Comparison of ENCODE assay signal across 8 cellular contexts in the genomic region with DNA sequence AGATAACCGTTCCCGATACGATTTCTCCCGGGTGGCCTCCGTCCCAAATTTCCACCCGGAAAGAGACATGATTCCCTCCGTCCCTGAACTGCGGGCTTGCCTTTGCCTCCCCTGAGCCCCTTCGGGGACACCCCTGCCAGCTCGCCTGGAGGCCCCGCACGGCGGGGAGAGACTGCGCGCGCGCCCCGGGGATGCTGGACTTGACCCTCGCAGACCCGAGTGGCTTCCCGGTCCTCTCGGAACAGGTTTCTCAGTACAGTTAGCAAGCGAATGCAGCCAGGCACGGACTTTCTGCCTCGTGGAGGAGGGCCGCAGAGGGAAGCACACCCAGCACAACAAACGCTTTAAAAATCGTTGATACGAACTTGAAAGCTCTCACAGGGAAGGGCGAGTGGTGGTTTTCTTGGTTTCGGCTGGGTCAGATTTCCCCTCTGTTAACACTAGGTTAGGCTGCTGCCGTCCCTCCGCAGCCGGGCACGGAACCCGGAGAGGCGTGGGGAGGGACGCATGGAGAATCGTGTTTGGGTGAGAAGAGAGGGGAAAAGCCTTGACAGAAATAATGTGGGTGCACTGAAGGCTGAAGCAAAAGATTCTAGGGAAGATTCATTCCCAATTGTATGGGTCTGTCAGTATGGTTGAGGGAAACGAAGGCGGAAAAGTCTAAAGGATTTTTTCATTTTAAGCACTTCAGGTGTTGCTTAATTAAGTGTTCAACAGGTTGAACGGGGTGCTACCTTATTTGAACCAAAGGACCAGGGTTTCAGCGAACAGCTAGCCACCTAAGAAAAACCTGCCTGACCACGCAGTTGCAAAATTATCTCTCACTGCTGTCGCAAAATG. TPM values are rescaled to one million over a fixed set of nuclear protein-coding genes. Genes with fewer than 3 reads are reported as not detected.
DNase-seq lines count a peak whose midpoint lies in the region; ATAC-seq and TF ChIP-seq lines count a peak whose summit lies in the region.

No MANE protein-coding gene starts in this region.

- TF ChIP-seq EP300 in gastroesophageal sphincter (IDR thresholded peaks at IDR 0.05) = no peak

- no peak overlapping the region for H3K27ac ChIP-seq in Karpas-422 (ENCODE audit: low read length)
- H3K27ac ChIP-seq in gastroesophageal sphincter = no peak overlapping the region
- no peak overlapping the region for H3K27ac ChIP-seq in prostate gland

- no peaks in the 10 kb centered on the region for H3K79me2 ChIP-seq in Karpas-422 (ENCODE audit: low read length)

- H3K27me3 ChIP-seq in Karpas-422 (ENCODE audit: low read length) (no peaks in the 10 kb centered on the region), gastroesophageal sphincter (peaks cover 85% of the 10 kb centered on the region), prostate gland (replicated peaks; ENCODE audit: insufficient read depth) (no peaks in the 10 kb centered on the region)

- TF ChIP-seq POLR2A in gastroesophageal sphincter (IDR thresholded peaks at IDR 0.05) = no peak
- TF ChIP-seq POLR2A in prostate gland (IDR thresholded peaks at IDR 0.05) = no peak

- H3K4me1 ChIP-seq in Karpas-422 (ENCODE audit: low read length) (peaks cover 19% of the 10 kb centered on the region), gastroesophageal sphincter (peaks cover 0 to 30% (median 13%) of the 10 kb centered on the region in 3 donors), prostate gland (replicated peaks) (no peaks in the 10 kb centered on the region)

- H3K36me3 ChIP-seq in Karpas-422 (ENCODE audit: insufficient read depth, low read length) = no peaks in the 10 kb centered on the region
- no peaks in the 10 kb centered on the region for H3K36me3 ChIP-seq in gastroesophageal sphincter
- no peaks in the 10 kb centered on the region for H3K36me3 ChIP-seq in prostate gland

- peak overlapping the region; percentile 68 for H3K4me2 ChIP-seq in Karpas-422 (ENCODE audit: low read depth, low read length, poor library complexity, severe bottlenecking)

- H3K9ac ChIP-seq in Karpas-422 (ENCODE audit: low read length) = peak overlapping the region; percentile 57

- H3K4me3 ChIP-seq in Karpas-422 (ENCODE audit: low read length) (peak overlapping the region; percentile 67), gastroesophageal sphincter (peak overlapping the region; percentile 0 to 52), prostate gland (peak overlapping the region; percentile 41 to 47)

- no peaks in the 10 kb centered on the region for H3K9me2 ChIP-seq in Karpas-422 (replicated peaks; ENCODE audit: insufficient read depth, low read length)

- intact Hi-C loops in prostate gland (cut with DNase I) = no loop called here

- no peak for ATAC-seq in gastroesophageal sphincter

- DNase-seq in stimulated activated naive CD4-positive, alpha-beta T cell (lab: John Stamatoyannopoulos, UW) = peak in 4 of 6 experiments; percentile 3 to 40 (median 24)
- DNase-seq in stimulated activated naive CD4-positive, alpha-beta T cell treated with Interleukin-2 at 50 U/mL for 16 hours (lab: John Stamatoyannopoulos, UW) = no peak
- DNase-seq in Karpas-422 (no peak), prostate gland (ENCODE audit: low spot score) (peak; percentile 9), middle frontal gyrus (ENCODE audit: extremely low spot score, low spot score) (no peak), SW 1271 (lab: John Stamatoyannopoulos, UW) (no peak)
- peak; percentile 76 for DNase-seq in activated CD8-positive, alpha-beta memory T cell treated with anti-CD3 and anti-CD28 coated beads, Interleukin-2, amount 50 U/mL, for 48 hours

- 20 to 21% methylated on average over 5 to 11 of the region's 45 CpGs for WGBS in gastroesophageal sphincter (ENCODE audit: low coverage in 1 of 2), 2 donors
- WGBS in prostate gland = 4% methylated on average over 45 of the region's 45 CpGs

- no peak overlapping the region; the same call in 1 of the 2 replicates for H2AFZ ChIP-seq in Karpas-422 (ENCODE audit: low read length)

- TF ChIP-seq CTCF in gastroesophageal sphincter (IDR thresholded peaks at IDR 0.05) = no peak
- no peak for TF ChIP-seq CTCF in prostate gland (IDR thresholded peaks at IDR 0.05)

- no peaks in the 10 kb centered on the region for H4K20me1 ChIP-seq in Karpas-422 (ENCODE audit: insufficient read depth, low read depth, low read length)

- H3K9me3 ChIP-seq in Karpas-422 (ENCODE audit: low read length) = no peaks in the 10 kb centered on the region
- H3K9me3 ChIP-seq in gastroesophageal sphincter = no peaks in the 10 kb centered on the region
- H3K9me3 ChIP-seq in prostate gland = no peaks in the 10 kb centered on the region

RNA-seq across cellular contexts. Expression of a gene that starts 0.9 kb away (rescaled TPM):
- total RNA-seq in Karpas-422 (2014; rRNA removed; shearing (Covaris generic); ENCODE audit: low replicate concordance) = 1.0 and 1.2 TPM in 2 replicates
- total RNA-seq in gastroesophageal sphincter (1 to 10 TPM in 3 of 4 donors, under 1 TPM in 1; 0.31 to 7.5 (median 1.4) TPM), prostate gland (10 to 100 TPM in 1 of 2 donors, 1 to 10 TPM in 1; 6.1 to 10.2 TPM)

Comparison
In these comparisons a context has a peak if more than half of its experiments do, and no peak if none do; other contexts are left out.
1. DNase-seq: peak in stimulated activated naive CD4-positive, alpha-beta T cell (4 of 6), activated CD8-positive, alpha-beta memory T cell treated with anti-CD3 and anti-CD28 coated beads, Interleukin-2, amount 50 U/mL, for 48 hours (single experiment) and prostate gland (single experiment); none in stimulated activated naive CD4-positive, alpha-beta T cell treated with Interleukin-2 at 50 U/mL for 16 hours (single experiment), Karpas-422 (single experiment), middle frontal gyrus (single experiment) and SW 1271 (0 of 2).
2. Peak in every context shown above with its lines, with median percentiles within 50 percentile points of each other: H3K4me3 ChIP-seq.